In the genomic region with DNA sequence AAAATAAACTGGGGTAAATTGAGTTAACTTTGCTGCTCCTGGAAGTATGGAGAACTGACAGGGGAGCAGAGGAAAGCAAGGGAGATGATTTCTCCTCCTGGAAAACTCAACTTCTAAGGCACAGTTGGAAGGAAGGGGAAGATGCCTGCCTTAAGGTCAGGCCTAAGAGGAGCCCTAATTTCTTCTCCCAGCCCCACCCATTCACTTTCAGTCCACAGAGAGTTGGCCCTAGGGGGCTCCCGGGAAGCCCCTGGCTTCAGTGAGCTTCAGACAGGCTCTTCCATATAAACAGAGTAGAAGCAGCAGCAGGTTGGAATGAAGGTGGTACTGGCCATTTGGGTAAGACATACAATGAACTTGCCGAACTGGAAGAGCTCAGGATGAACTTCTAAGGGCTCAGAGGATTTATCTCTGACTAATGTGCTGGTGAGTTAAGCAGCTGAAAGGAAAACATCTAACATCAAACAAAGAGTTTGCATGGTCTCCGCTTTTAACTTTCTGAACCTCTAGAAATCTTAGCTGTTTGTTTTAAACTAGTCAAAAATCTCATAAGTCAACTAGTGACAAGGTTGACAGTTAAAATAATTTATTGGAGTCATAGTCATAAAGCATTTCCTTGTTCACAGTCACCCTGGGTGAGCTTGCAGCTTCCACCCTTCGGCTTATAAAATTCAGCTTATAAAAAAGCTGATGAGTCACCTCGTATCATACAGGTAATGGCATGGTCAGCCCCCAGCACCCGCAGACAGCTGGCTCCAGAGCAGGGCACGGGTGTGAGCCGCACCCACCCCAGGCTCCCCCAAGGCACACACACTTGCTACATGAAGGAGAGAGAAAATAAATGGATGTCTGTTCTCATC, we compare ENCODE assay signal across 11 cellular contexts. TPM values are rescaled to one million over a fixed set of nuclear protein-coding genes. Genes with fewer than 3 reads are reported as not detected.
DNase-seq lines count a peak whose midpoint lies in the region; ATAC-seq, FAIRE-seq and TF ChIP-seq lines count a peak whose summit lies in the region.
"Had no signal": no experiment of that assay in that cellular context is flagged by ENCODE, and none has a peak within 500 bp of the region (broad histone marks: within the 10 kb centered on the region; RNA-seq: fewer than 3 reads in every experiment).

No MANE protein-coding gene starts in this region.

- WGBS in mammary epithelial cell (ENCODE audit: low coverage, missing lambda C conversion rate), result 12% methylated on average over 7 of the region's 8 CpGs

- H3K27ac ChIP-seq in mammary epithelial cell (ENCODE audit: insufficient read depth, low read depth, low read length), result peak overlapping the region; percentile 93
- no peak overlapping the region for H3K27ac ChIP-seq in kidney (ENCODE audit: low read depth in 2 of 2, low read length in 2 of 2)

- H3K9ac ChIP-seq in mammary epithelial cell (ENCODE audit: insufficient read depth, low read length) (peak overlapping the region; percentile 60), kidney (ENCODE audit: low read length in 2 of 2) (no peak overlapping the region)

- H3K4me3 Mint-ChIP-seq in activated CD4-positive, alpha-beta T cell treated with anti-CD3 and anti-CD28 coated beads, Interleukin-2, amount 10 ng/mL, durations not matched to agents 24 days and 14 days, result no peak overlapping the region

- no peak overlapping the region for H3K27ac Mint-ChIP-seq in activated CD4-positive, alpha-beta T cell treated with anti-CD3 and anti-CD28 coated beads, Interleukin-2, amount 10 ng/mL, durations not matched to agents 24 days and 14 days

- CTCF ChIA-PET in mammary epithelial cell (lab: Charles Lee; ENCODE audit: low non-redundant PET), result no interaction called here

- H3K36me3 ChIP-seq in mammary epithelial cell (ENCODE audit: insufficient read depth, low read length) (peaks cover 5% of the 10 kb centered on the region), kidney (ENCODE audit: control insufficient read depth in 1 of 2, insufficient read depth in 2 of 2, low read length in 2 of 2) (no peaks in the 10 kb centered on the region)

- no peaks in the 10 kb centered on the region for H3K9me3 ChIP-seq in mammary epithelial cell (replicated peaks; ENCODE audit: insufficient read depth, low read length)
- H3K9me3 ChIP-seq in kidney (ENCODE audit: control insufficient read depth in 1 of 2, low read length in 2 of 2), result no peaks in the 10 kb centered on the region

- no peaks in the 10 kb centered on the region for H3K36me3 Mint-ChIP-seq in activated CD4-positive, alpha-beta T cell treated with anti-CD3 and anti-CD28 coated beads, Interleukin-2, amount 10 ng/mL, durations not matched to agents 24 days and 14 days (ENCODE audit: low read depth)

- no peak overlapping the region for H2AFZ ChIP-seq in mammary epithelial cell (ENCODE audit: low read depth, low read length)

- no peak for TF ChIP-seq CTCF in mammary epithelial cell (conservative IDR thresholded peaks at IDR 0.05 in 1 of 2, IDR thresholded peaks at IDR 0.05 in 1 of 2; ENCODE audit: extremely low read depth in 1 of 2, insufficient read depth in 1 of 2, low read depth in 1 of 2, low read length in 2 of 2)
- TF ChIP-seq CTCF in omental fat pad (IDR thresholded peaks at IDR 0.05), result no peak
- TF ChIP-seq CTCF in GM10266 (IDR thresholded peaks at IDR 0.05; ENCODE audit: control insufficient read depth, insufficient read depth, low read depth, missing control alignments), result no peak
- TF ChIP-seq CTCF in kidney (IDR thresholded peaks at IDR 0.05; ENCODE audit: borderline replicate concordance, extremely low read depth, insufficient read depth), result no peak

- peak; percentile 33 for ATAC-seq in omental fat pad (ENCODE audit: low FRiP score)
- ATAC-seq in left lobe of liver, result no peak

- BruUV-seq in mammary epithelial cell (replicated peaks; lab: Mats Ljungman, UMichigan), result TSS peak; percentile 41

- peak overlapping the region; percentile 66 for H3K4me2 ChIP-seq in mammary epithelial cell (ENCODE audit: insufficient read depth, low read depth, low read length)

- H3K27me3 Mint-ChIP-seq in activated CD4-positive, alpha-beta T cell treated with anti-CD3 and anti-CD28 coated beads, Interleukin-2, amount 10 ng/mL, durations not matched to agents 24 days and 14 days, result peaks cover 26% of the 10 kb centered on the region
- H3K27me3 Mint-ChIP-seq: progenitor cell of endocrine pancreas had no signal

- no peaks in the 10 kb centered on the region for H4K20me1 ChIP-seq in mammary epithelial cell (ENCODE audit: insufficient read depth, low read length)

- H3K27me3 ChIP-seq in mammary epithelial cell (ENCODE audit: insufficient read depth, low read length), result no peaks in the 10 kb centered on the region

- intact Hi-C loops in mammary epithelial cell (cut with micrococcal nuclease) (loop anchor here (2.0 kb wide), 1 partner anchor 43 kb away; no protein-coding TSS in a partner anchor), kidney (cut with DNase I) (no loop called here)
- intact Hi-C loops in activated CD4-positive, alpha-beta T cell treated with anti-CD3 and anti-CD28 coated beads, Interleukin-2, amount 10 ng/mL, durations not matched to agents 24 days and 14 days (cut with micrococcal nuclease), result no loop called here

- H3K4me1 Mint-ChIP-seq in activated CD4-positive, alpha-beta T cell treated with anti-CD3 and anti-CD28 coated beads, Interleukin-2, amount 10 ng/mL, durations not matched to agents 24 days and 14 days, result peaks cover 24% of the 10 kb centered on the region

- peaks cover 10% of the 10 kb centered on the region for H3K9me3 Mint-ChIP-seq in activated CD4-positive, alpha-beta T cell treated with anti-CD3 and anti-CD28 coated beads, Interleukin-2, amount 10 ng/mL, durations not matched to agents 24 days and 14 days

- in situ Hi-C loops in mammary epithelial cell (cut with MboI; ENCODE audit: low sequenced_read_pairs in 2 of 2), result no loop called here

- dilution Hi-C loops in mammary epithelial cell (cut with HindIII; ENCODE audit: low sequenced_read_pairs), result no loop called here

- no peak for FAIRE-seq in kidney (lab: Jason Lieb, UNC)

- peak; percentile 88 for DNase-seq in COLO829 (ENCODE audit: low spot score)
- DNase-seq in HT-29 (ENCODE audit: low spot score), result peak; percentile 92
- DNase-seq in mammary epithelial cell, result peak; percentile 96
- DNase-seq in omental fat pad (ENCODE audit: low spot score), result no peak
- DNase-seq in GM10266 (ENCODE audit: extremely low spot score), result no peak
- DNase-seq in activated CD4-positive, alpha-beta T cell treated with anti-CD3 and anti-CD28 coated beads, Interleukin-2, amount 10 ng/mL, durations not matched to agents 24 days and 14 days, result no peak
- no peak for DNase-seq in left lobe of liver (ENCODE audit: low spot score)
- DNase-seq in kidney, result no peak
- DNase-seq: erythroblast, NCI-H524 had no signal

- H3K4me1 ChIP-seq in mammary epithelial cell (ENCODE audit: insufficient read depth, low read length), result peaks cover 71% of the 10 kb centered on the region
- H3K4me1 ChIP-seq in kidney (ENCODE audit: control insufficient read depth in 1 of 2, insufficient read depth in 1 of 2, low read depth in 1 of 2, low read length in 2 of 2), result peaks cover 14% of the 10 kb centered on the region in 2 donors

- peaks cover 71% of the 10 kb centered on the region for H3K79me2 ChIP-seq in mammary epithelial cell (ENCODE audit: insufficient read depth, low read length)

- H3K4me3 ChIP-seq in mammary epithelial cell (replicated peaks in 1 of 3; ENCODE audit: insufficient read depth in 1 of 3, low read depth in 2 of 3, low read length in 3 of 3) (no peak overlapping the region), kidney (ENCODE audit: low read length in 2 of 2) (no peak overlapping the region)

RNA-seq across cellular contexts. Expression of gene MALL, which starts 9.8 kb away (rescaled TPM):
- 82.0 and 83.0 TPM in 2 replicates for total RNA-seq in HT-29 (2014; rRNA removed; shearing (Covaris generic))
- total RNA-seq in mammary epithelial cell, result 10 to 100 TPM in 1 of 2 donors, 1 to 10 TPM in 1; 3.2 to 24.7 TPM
- polyA plus RNA-seq in mammary epithelial cell, result 96.9 TPM
- 308 TPM for polyA minus RNA-seq in mammary epithelial cell
- 10 to 100 TPM in 3 of 4 donors, 1 to 10 TPM in 1; 6.7 to 38.5 (median 17.1) TPM for total RNA-seq in omental fat pad
- total RNA-seq in activated CD4-positive, alpha-beta T cell treated with anti-CD3 and anti-CD28 coated beads, Interleukin-2, amount 10 ng/mL, durations not matched to agents 24 days and 14 days, result 1.2 and 1.8 TPM in 2 replicates
- 1.6 TPM for total RNA-seq in left lobe of liver
- total RNA-seq in kidney, result 26.2 TPM
- 9.7 TPM for polyA plus RNA-seq in kidney (ENCODE audit: insufficient read depth, low read depth, low replicate concordance)

Comparison
In these comparisons a context has a peak if more than half of its experiments do, and no peak if none do; other contexts are left out.
1. DNase-seq: peak in COLO829 (single experiment), HT-29 (single experiment) and mammary epithelial cell (single experiment); none in omental fat pad (single experiment), GM10266 (single experiment), activated CD4-positive, alpha-beta T cell treated with anti-CD3 and anti-CD28 coated beads, Interleukin-2, amount 10 ng/mL, durations not matched to agents 24 days and 14 days (single experiment), left lobe of liver (single experiment) and kidney (single experiment).